15 cellular contexts compared by ENCODE assay signal in the genomic region with DNA sequence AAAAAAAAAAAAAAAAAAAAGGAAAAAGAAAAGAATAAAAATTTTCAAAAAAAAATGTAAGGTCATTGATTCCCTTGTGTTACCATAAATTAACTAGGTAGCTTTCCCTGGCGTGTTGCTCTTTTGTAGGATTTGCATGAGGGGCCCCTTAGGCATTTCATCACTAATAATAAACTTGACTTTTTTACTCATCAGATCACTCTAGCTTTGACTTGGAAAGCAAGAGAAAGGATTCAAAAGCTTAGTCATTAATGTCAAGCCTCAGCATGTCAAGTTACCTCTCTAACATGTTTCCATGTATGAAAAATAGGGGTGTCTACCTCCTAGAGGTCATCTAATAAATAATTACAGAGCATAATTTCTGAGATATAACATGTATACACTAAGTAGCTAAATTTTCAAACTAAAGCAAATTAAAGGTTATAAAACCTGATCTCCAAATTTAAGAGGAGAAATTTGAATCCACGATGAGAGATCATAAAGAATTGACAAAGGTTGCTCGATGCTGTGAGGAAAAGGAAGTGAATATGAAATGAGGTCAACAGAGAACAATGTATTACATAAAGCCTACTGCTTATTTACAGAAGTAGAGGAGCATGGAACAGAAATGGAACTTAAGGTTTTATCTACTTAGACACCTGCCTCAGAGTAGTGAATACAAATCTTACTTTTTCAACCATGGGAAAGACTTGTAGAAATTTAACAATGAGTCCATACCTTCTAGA.
DNase-seq lines count a peak whose midpoint lies in the region; ATAC-seq, FAIRE-seq and TF ChIP-seq lines count a peak whose summit lies in the region.
"Had no signal": no experiment of that assay in that cellular context is flagged by ENCODE, and none has a peak within 500 bp of the region (broad histone marks: within the 10 kb centered on the region; RNA-seq: fewer than 3 reads in every experiment).

No MANE protein-coding gene starts in this region.

- H3K4me3 ChIP-seq in bronchial epithelial cell (ENCODE audit: low read depth, low read length) (no peak overlapping the region), esophagus muscularis mucosa (no peak overlapping the region)
- H3K4me3 ChIP-seq: BLaER1, GM23338 had no signal

- peak; percentile 99 for DNase-seq in bronchial epithelial cell (ENCODE audit: low read depth)
- DNase-seq in SHP77 (lab: John Stamatoyannopoulos, UW) = no peak
- no peak for DNase-seq in NCI-H187 (lab: John Stamatoyannopoulos, UW)
- no peak for DNase-seq in esophagus muscularis mucosa (ENCODE audit: extremely low spot score)
- DNase-seq: activated B cell treated with CpG ODN at 0.5 μM for 24 hours; activated effector memory CD4-positive, alpha-beta T cell treated with anti-CD3 and anti-CD28 coated beads, Interleukin-2, amount 50 U/mL, for 16 hours; caudate nucleus; KG1; left cardiac atrium had no signal

- no peaks in the 10 kb centered on the region for H3K9me3 ChIP-seq in esophagus muscularis mucosa
- H3K9me3 ChIP-seq: BLaER1 had no signal

- H3K36me3 ChIP-seq in bronchial epithelial cell (ENCODE audit: control insufficient read depth, insufficient read depth, low read length) (no peaks in the 10 kb centered on the region), esophagus muscularis mucosa (no peaks in the 10 kb centered on the region)
- H3K36me3 ChIP-seq: BLaER1 had no signal

- ATAC-seq in GM18505 (IDR thresholded peaks at IDR 0.05; ENCODE audit: unreplicated experiment) = peak; percentile 56
- ATAC-seq in GM21515 (IDR thresholded peaks at IDR 0.05; ENCODE audit: unreplicated experiment) = peak; percentile 50
- ATAC-seq in HG03103 (IDR thresholded peaks at IDR 0.05; ENCODE audit: low read depth, unreplicated experiment) = peak; percentile 62
- ATAC-seq in HG03457 (IDR thresholded peaks at IDR 0.05; ENCODE audit: unreplicated experiment) = no peak
- ATAC-seq: GM23338, left cardiac atrium had no signal

- TF ChIP-seq POLR2A in GM18505 (IDR thresholded peaks at IDR 0.05; ENCODE audit: borderline replicate concordance, extremely low read depth, insufficient read depth, insufficient read length) = no peak
- no peak for TF ChIP-seq POLR2A in esophagus muscularis mucosa (IDR thresholded peaks at IDR 0.05; ENCODE audit: low read depth)

- intact Hi-C loops in esophagus muscularis mucosa (cut with DNase I) = no loop called here

- H3K27me3 ChIP-seq in bronchial epithelial cell (ENCODE audit: control insufficient read depth, insufficient read depth, low read length) = no peaks in the 10 kb centered on the region
- no peaks in the 10 kb centered on the region for H3K27me3 ChIP-seq in esophagus muscularis mucosa
- H3K27me3 ChIP-seq: BLaER1 had no signal

- WGBS in esophagus muscularis mucosa = 83% methylated on average over 3 of the region's 3 CpGs

- H3K27ac ChIP-seq in esophagus muscularis mucosa (replicated peaks in 1 of 4) = no peak overlapping the region
- H3K27ac ChIP-seq: BLaER1 had no signal

- H3K4me1 ChIP-seq in esophagus muscularis mucosa = no peaks in the 10 kb centered on the region
- H3K4me1 ChIP-seq: BLaER1 had no signal

- TF ChIP-seq CTCF in bronchial epithelial cell (IDR thresholded peaks at IDR 0.05; ENCODE audit: insufficient read depth, low read length, severe bottlenecking) (no peak), esophagus muscularis mucosa (IDR thresholded peaks at IDR 0.05) (no peak)

- FAIRE-seq in bronchial epithelial cell (lab: Jason Lieb, UNC) = no peak

- TF ChIP-seq EP300 in esophagus muscularis mucosa (IDR thresholded peaks at IDR 0.05) = no peak
